9 cellular contexts compared by ENCODE assay signal in genomic region chr15:45199136-45199810, GRCh38. TPM values are rescaled to one million over a fixed set of nuclear protein-coding genes. Genes with fewer than 3 reads are reported as not detected.
DNase-seq lines count a peak whose midpoint lies in the region; ATAC-seq and TF ChIP-seq lines count a peak whose summit lies in the region.
"Had no signal": no experiment of that assay in that cellular context is flagged by ENCODE, and none has a peak within 500 bp of the region (broad histone marks: within the 10 kb centered on the region; RNA-seq: fewer than 3 reads in every experiment).

No MANE protein-coding gene starts in this region.

- H3K9me3 Mint-ChIP-seq in T-helper 2 cell treated with Interferon-gamma antibody and Interleukin-4, amounts not matched to agents 5 μg/mL and 100 μg/mL, for 36 hours, result no peaks in the 10 kb centered on the region
- no peaks in the 10 kb centered on the region for H3K9me3 Mint-ChIP-seq in endothelial cell (ENCODE audit: unreplicated experiment)

- no peak overlapping the region for H3K27ac Mint-ChIP-seq in T-helper 2 cell treated with Interferon-gamma antibody and Interleukin-4, amounts not matched to agents 5 μg/mL and 100 μg/mL, for 36 hours
- H3K27ac Mint-ChIP-seq in endothelial cell (ENCODE audit: unreplicated experiment), result peak overlapping the region; percentile 48

- WGBS in aorta, 2 donors, result 1% methylated on average over 25 of the region's 25 CpGs

- peaks cover 8% of the 10 kb centered on the region for H3K27me3 Mint-ChIP-seq in T-helper 2 cell treated with Interferon-gamma antibody and Interleukin-4, amounts not matched to agents 5 μg/mL and 100 μg/mL, for 36 hours (ENCODE audit: low read depth)
- H3K27me3 Mint-ChIP-seq in endothelial cell (ENCODE audit: unreplicated experiment), result peaks cover 21% of the 10 kb centered on the region

- peak; percentile 8 for ATAC-seq in GM19463 (IDR thresholded peaks at IDR 0.05; ENCODE audit: unreplicated experiment)
- no peak for ATAC-seq in aorta (ENCODE audit: low FRiP score)

- DNase-seq in DMS53 (lab: John Stamatoyannopoulos, UW) (peak; percentile 77), HL-60 (ENCODE audit: low read depth in 1 of 2, low spot score in 1 of 2) (peak in 1 of 2 experiments; percentile 39), endothelial cell (ENCODE audit: low spot score) (no peak), aorta (no peak), dedifferentiated amniotic fluid mesenchymal stem cell (ENCODE audit: extremely low spot score) (no peak)
- DNase-seq in T-helper 2 cell treated with Interferon-gamma antibody and Interleukin-4, amounts not matched to agents 5 μg/mL and 100 μg/mL, for 36 hours (ENCODE audit: low spot score), result peak; percentile 42

- TF ChIP-seq CTCF in HL-60 (IDR thresholded peaks at IDR 0.05; ENCODE audit: insufficient read depth, low read length) (no peak), endothelial cell (IDR thresholded peaks at IDR 0.05; ENCODE audit: unreplicated experiment) (no peak)

- H3K4me3 ChIP-seq in HL-60 (replicated peaks; ENCODE audit: insufficient read depth, low read length), result peak overlapping the region; percentile 93
- peak overlapping the region; percentile 86 to 92 for H3K4me3 ChIP-seq in muscle layer of duodenum (ENCODE audit: low read depth in 1 of 2, low read length in 2 of 2)
- H3K4me3 ChIP-seq in aorta (ENCODE audit: low read length in 2 of 2), result peak overlapping the region; percentile 22 to 38

- peak overlapping the region; percentile 77 for H3K27ac ChIP-seq in HL-60 (replicated peaks)
- H3K27ac ChIP-seq in muscle layer of duodenum (ENCODE audit: low read length), result peak overlapping the region; percentile 99
- peak overlapping the region; percentile 77 to 99 for H3K27ac ChIP-seq in aorta (ENCODE audit: low read depth in 1 of 2, low read length in 2 of 2)

- H3K27me3 ChIP-seq in HL-60 (ENCODE audit: insufficient read depth, poor library complexity, severe bottlenecking) (no peaks in the 10 kb centered on the region), muscle layer of duodenum (ENCODE audit: low read depth, low read length) (no peaks in the 10 kb centered on the region), aorta (ENCODE audit: control insufficient read depth in 1 of 2, insufficient read depth in 2 of 2, low read length in 1 of 2) (no peaks in the 10 kb centered on the region)

- H3K36me3 Mint-ChIP-seq in T-helper 2 cell treated with Interferon-gamma antibody and Interleukin-4, amounts not matched to agents 5 μg/mL and 100 μg/mL, for 36 hours (ENCODE audit: low read depth), result no peaks in the 10 kb centered on the region
- H3K36me3 Mint-ChIP-seq in endothelial cell (ENCODE audit: low read depth, unreplicated experiment), result peaks cover 14% of the 10 kb centered on the region

- H3K9me3 ChIP-seq in muscle layer of duodenum (ENCODE audit: control insufficient read depth in 1 of 2, low read length in 2 of 2) (no peaks in the 10 kb centered on the region), aorta (ENCODE audit: control insufficient read depth, low read length) (no peaks in the 10 kb centered on the region)

- intact Hi-C loops in aorta (cut with DNase I), result loop anchor here (2.0 to 5.0 kb wide), 2 partner anchors 80 to 178 kb away; partner anchors contain the start of gene GATM (in 1 of the 2)

- H3K4me1 Mint-ChIP-seq in T-helper 2 cell treated with Interferon-gamma antibody and Interleukin-4, amounts not matched to agents 5 μg/mL and 100 μg/mL, for 36 hours (ENCODE audit: low read depth), result peaks cover 12% of the 10 kb centered on the region
- peaks cover 15% of the 10 kb centered on the region for H3K4me1 Mint-ChIP-seq in endothelial cell (ENCODE audit: unreplicated experiment)

- H3K4me3 Mint-ChIP-seq in T-helper 2 cell treated with Interferon-gamma antibody and Interleukin-4, amounts not matched to agents 5 μg/mL and 100 μg/mL, for 36 hours, result no peak overlapping the region
- H3K4me3 Mint-ChIP-seq in endothelial cell (ENCODE audit: unreplicated experiment), result no peak overlapping the region

- peaks cover 0 to 6% of the 10 kb centered on the region in 2 donors for H3K4me1 ChIP-seq in muscle layer of duodenum (ENCODE audit: control insufficient read depth in 1 of 2, insufficient read depth in 2 of 2, low read length in 2 of 2)
- H3K4me1 ChIP-seq in aorta (ENCODE audit: control insufficient read depth in 1 of 2, insufficient read depth in 2 of 2, low read length in 2 of 2), result no peaks in the 10 kb centered on the region

- no peaks in the 10 kb centered on the region for H3K36me3 ChIP-seq in muscle layer of duodenum (ENCODE audit: control insufficient read depth in 1 of 2, insufficient read depth in 2 of 2, low read length in 2 of 2)
- H3K36me3 ChIP-seq in aorta (ENCODE audit: control insufficient read depth in 1 of 2, insufficient read depth in 2 of 2, low read length in 1 of 2), result no peaks in the 10 kb centered on the region

RNA-seq across cellular contexts. Expression of gene SHF, which starts 11.5 kb away (rescaled TPM):
- total RNA-seq in endothelial cell (ENCODE audit: unreplicated experiment) (23.0 TPM), aorta (10 to 100 TPM; 13.8 to 19.0 TPM)
- polyA plus RNA-seq in aorta, result 10 to 100 TPM in 1 of 2 donors, 1 to 10 TPM in 1; 4.3 to 12.7 TPM

RNA-seq across cellular contexts. Expression of gene SLC28A2, which starts 52.8 kb away (rescaled TPM):
- total RNA-seq in endothelial cell (ENCODE audit: unreplicated experiment) (not detected), aorta (not detected)
- polyA plus RNA-seq in aorta, result 1 to 10 TPM in 1 of 2 donors, not detected in 1; 2.0 TPM
- total RNA-seq: subcutaneous adipose tissue had no signal

Comparison
In these comparisons a context has a peak if more than half of its experiments do, and no peak if none do; other contexts are left out.
1. DNase-seq: peak in DMS53 (single experiment) and T-helper 2 cell treated with Interferon-gamma antibody and Interleukin-4, amounts not matched to agents 5 μg/mL and 100 μg/mL, for 36 hours (single experiment); none in endothelial cell (single experiment), aorta (0 of 2) and dedifferentiated amniotic fluid mesenchymal stem cell (single experiment).
2. H3K4me3 ChIP-seq: peak in every context shown above with its lines; median percentile 93 in HL-60; 89 in muscle layer of duodenum; 30 in aorta.
3. Peak in every context shown above with its lines, with median percentiles within 50 percentile points of each other: H3K27ac ChIP-seq.